In the genomic region with DNA sequence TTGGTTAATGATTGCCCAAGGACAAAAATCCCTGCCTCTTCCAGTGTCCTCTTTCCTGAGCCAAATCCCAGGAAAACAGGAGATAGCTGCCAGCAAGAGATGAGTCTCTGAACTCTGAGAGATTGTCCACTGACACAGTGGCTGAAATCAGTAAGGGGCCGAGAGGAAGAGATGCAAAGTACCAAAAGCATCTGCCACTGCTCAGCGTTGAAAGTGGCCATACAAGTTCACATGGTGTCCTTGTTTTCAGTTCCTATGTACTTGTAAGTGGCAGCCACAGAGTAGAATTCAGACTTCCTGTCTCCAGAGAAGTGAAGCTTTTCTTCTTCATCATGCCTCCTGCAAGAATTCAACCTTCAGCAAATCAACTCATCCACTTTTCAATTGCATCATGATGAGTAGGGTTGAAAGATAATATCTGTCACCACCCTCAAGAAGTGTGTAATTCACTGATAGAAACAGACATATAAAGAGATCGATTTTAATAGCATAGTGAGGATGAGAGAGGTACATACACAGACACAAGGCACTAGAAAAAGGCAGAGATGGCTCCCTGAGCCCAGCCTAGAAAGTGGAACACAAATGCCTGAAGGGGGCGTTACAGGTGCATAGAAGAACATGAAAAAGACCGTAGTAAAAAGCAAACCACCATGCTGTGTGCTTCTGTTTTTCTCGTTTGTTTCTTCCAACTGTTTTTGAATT, we compare ENCODE assay signal across 8 cellular contexts.
DNase-seq lines count a peak whose midpoint lies in the region; ATAC-seq lines count a peak whose summit lies in the region.

No MANE protein-coding gene starts in this region.

- peak; percentile 74 for ATAC-seq in GM18907 (IDR thresholded peaks at IDR 0.05; ENCODE audit: unreplicated experiment)
- ATAC-seq in HG03066 (IDR thresholded peaks at IDR 0.05; ENCODE audit: low read depth, unreplicated experiment): peak; percentile 64

- DNase-seq in CD1c-positive myeloid dendritic cell (ENCODE audit: extremely low spot score): peak; percentile 65
- peak; percentile 65 for DNase-seq in NCI-H748 treated with DMSO at 0.1 percent for 48 hours (lab: John Stamatoyannopoulos, UW)
- peak; percentile 69 for DNase-seq in activated CD8-positive, alpha-beta memory T cell treated with anti-CD3 and anti-CD28 coated beads for 24 hours
- DNase-seq in fibroblast of the conjunctiva (ENCODE audit: low read depth): peak; percentile 56
- DNase-seq in stimulated activated CD4-positive, alpha-beta T cell treated with anti-CD3 and anti-CD28 coated beads, Interleukin-4, amount 100 ng/mL, for 4 hours: peak; percentile 29 to 67
- no peak for DNase-seq in DMS114 treated with DMSO at 0.1 percent for 48 hours (lab: John Stamatoyannopoulos, UW; ENCODE audit: unreplicated experiment)
